In genomic region chr14:39383026-39383626, GRCh38 we compare ENCODE assay signal across 17 cellular contexts. TPM values are rescaled to one million over a fixed set of nuclear protein-coding genes. Genes with fewer than 3 reads are reported as not detected.
DNase-seq lines count a peak whose midpoint lies in the region; ATAC-seq, FAIRE-seq and TF ChIP-seq lines count a peak whose summit lies in the region.
"Had no signal": no experiment of that assay in that cellular context is flagged by ENCODE, and none has a peak within 500 bp of the region (broad histone marks: within the 10 kb centered on the region; RNA-seq: fewer than 3 reads in every experiment).

No MANE protein-coding gene starts in this region.

- DNase-seq in CD4-positive, alpha-beta memory T cell, result peak in 4 of 5 donors; percentile 40 to 52 (median 45)
- no peak for DNase-seq in activated CD8-positive, alpha-beta T cell treated with anti-CD3 and anti-CD28 coated beads, Interleukin-2, amount 10 ng/mL, durations not matched to agents 7 days and 5 days
- DNase-seq in GM12892 (ENCODE audit: insufficient read length) (no peak), DMS114 treated with DMSO at 0.1 percent for 48 hours (lab: John Stamatoyannopoulos, UW; ENCODE audit: unreplicated experiment) (no peak), NCI-H748 (lab: John Stamatoyannopoulos, UW; ENCODE audit: unreplicated experiment) (no peak)
- no peak for DNase-seq in effector CD8-positive, alpha-beta T cell (lab: John Stamatoyannopoulos, UW)
- DNase-seq: heart left ventricle, left colon, NCI-H146, NCI-H748 treated with DMSO at 0.1 percent for 48 hours, SHP77 treated with DMSO at 0.1 percent for 48 hours had no signal

- POLR2A ChIA-PET in CD4-positive, alpha-beta memory T cell (lab: Charles Lee; ENCODE audit: partially characterized antibody), result interaction anchor here (1.6 kb wide), 1 partner anchor 49 kb away, joined by 5 read pairs; the partner anchor contains the start of gene FBXO33
- POLR2A ChIA-PET in activated CD8-positive, alpha-beta T cell treated with anti-CD3 and anti-CD28 coated beads, Interleukin-2, amount 10 ng/mL, durations not matched to agents 7 days and 5 days (lab: Charles Lee), result interaction anchor here (1.7 kb wide), 1 partner anchor 49 kb away, joined by 15 read pairs; the partner anchor contains the start of gene FBXO33

- ATAC-seq in GM18511 (IDR thresholded peaks at IDR 0.05; ENCODE audit: unreplicated experiment) (peak; percentile 56), HG02870 (IDR thresholded peaks at IDR 0.05; ENCODE audit: unreplicated experiment) (peak; percentile 84)
- ATAC-seq in activated CD8-positive, alpha-beta T cell treated with anti-CD3 and anti-CD28 coated beads, Interleukin-2, amount 10 ng/mL, durations not matched to agents 7 days and 5 days, result peak; percentile 61
- ATAC-seq: GM23338, K562, left colon had no signal

- no peaks in the 10 kb centered on the region for H3K36me3 ChIP-seq in CD4-positive, alpha-beta memory T cell (ENCODE audit: insufficient read depth, low read length)

- peak overlapping the region in 4 of 7 donors; percentile 3 to 67 (median 34) for H3K27ac Mint-ChIP-seq in CD4-positive, alpha-beta memory T cell
- no peak overlapping the region for H3K27ac Mint-ChIP-seq in activated CD8-positive, alpha-beta T cell treated with anti-CD3 and anti-CD28 coated beads, Interleukin-2, amount 10 ng/mL, durations not matched to agents 7 days and 5 days
- H3K27ac Mint-ChIP-seq: nephron had no signal

- TF ChIP-seq POLR2A in GM12892 (IDR thresholded peaks at IDR 0.05; ENCODE audit: low read depth, low read length), result no peak

- H3K27me3 Mint-ChIP-seq in CD4-positive, alpha-beta memory T cell, result no peaks in the 10 kb centered on the region
- no peaks in the 10 kb centered on the region for H3K27me3 Mint-ChIP-seq in activated CD8-positive, alpha-beta T cell treated with anti-CD3 and anti-CD28 coated beads, Interleukin-2, amount 10 ng/mL, durations not matched to agents 7 days and 5 days (ENCODE audit: low read depth)

- peaks cover 23% of the 10 kb centered on the region for H3K4me1 ChIP-seq in CD4-positive, alpha-beta memory T cell (ENCODE audit: insufficient read depth, low read length)

- FAIRE-seq in GM12892 (lab: Jason Lieb, UNC), result no peak
- FAIRE-seq: endometrium, K562 had no signal

- intact Hi-C loops in CD4-positive, alpha-beta memory T cell (cut with micrococcal nuclease), result no loop called here

- no peaks in the 10 kb centered on the region for H3K9me3 Mint-ChIP-seq in CD4-positive, alpha-beta memory T cell
- H3K9me3 Mint-ChIP-seq in activated CD8-positive, alpha-beta T cell treated with anti-CD3 and anti-CD28 coated beads, Interleukin-2, amount 10 ng/mL, durations not matched to agents 7 days and 5 days (ENCODE audit: insufficient read depth), result no peaks in the 10 kb centered on the region
- H3K9me3 Mint-ChIP-seq: GM23338, nephron had no signal

- H3K4me1 Mint-ChIP-seq in CD4-positive, alpha-beta memory T cell, result peaks cover 18 to 30% (median 22%) of the 10 kb centered on the region in 4 donors
- H3K4me1 Mint-ChIP-seq in activated CD8-positive, alpha-beta T cell treated with anti-CD3 and anti-CD28 coated beads, Interleukin-2, amount 10 ng/mL, durations not matched to agents 7 days and 5 days (ENCODE audit: low read depth), result peaks cover 25% of the 10 kb centered on the region
- H3K4me1 Mint-ChIP-seq: nephron had no signal

- peaks cover 1 to 4% of the 10 kb centered on the region in 2 donors for H3K36me3 Mint-ChIP-seq in CD4-positive, alpha-beta memory T cell
- H3K36me3 Mint-ChIP-seq in activated CD8-positive, alpha-beta T cell treated with anti-CD3 and anti-CD28 coated beads, Interleukin-2, amount 10 ng/mL, durations not matched to agents 7 days and 5 days (ENCODE audit: low read depth), result peaks cover 3% of the 10 kb centered on the region

- peak overlapping the region in 5 of 8 donors; percentile 4 to 53 (median 6) for H3K4me3 Mint-ChIP-seq in CD4-positive, alpha-beta memory T cell
- no peak overlapping the region for H3K4me3 Mint-ChIP-seq in activated CD8-positive, alpha-beta T cell treated with anti-CD3 and anti-CD28 coated beads, Interleukin-2, amount 10 ng/mL, durations not matched to agents 7 days and 5 days
- H3K4me3 Mint-ChIP-seq: GM23338, nephron had no signal

- H3K27me3 ChIP-seq in CD4-positive, alpha-beta memory T cell (ENCODE audit: insufficient read depth, low read length), result no peaks in the 10 kb centered on the region
- H3K27me3 ChIP-seq: heart left ventricle had no signal

- no peaks in the 10 kb centered on the region for H3K9me3 ChIP-seq in CD4-positive, alpha-beta memory T cell (ENCODE audit: control insufficient read depth in 1 of 2, low read length in 2 of 2)
- H3K9me3 ChIP-seq: heart left ventricle had no signal

- CTCF ChIA-PET in CD4-positive, alpha-beta memory T cell (lab: Charles Lee; ENCODE audit: partially characterized antibody), result interaction anchor here (0.7 to 1.0 kb wide), 2 partner anchors 49 to 329 kb away, joined by 3 to 4 read pairs; partner anchors contain the start of gene FBXO33
- CTCF ChIA-PET in activated CD8-positive, alpha-beta T cell treated with anti-CD3 and anti-CD28 coated beads, Interleukin-2, amount 10 ng/mL, durations not matched to agents 7 days and 5 days (lab: Charles Lee), result interaction anchor here (1.7 to 3.8 kb wide), 4 partner anchors 14 to 151 kb away, joined by 5 to 17 read pairs (median 12); no protein-coding TSS in a partner anchor

- H3K27ac ChIP-seq in CD4-positive, alpha-beta memory T cell (ENCODE audit: low read depth, low read length), result no peak overlapping the region
- H3K27ac ChIP-seq: heart left ventricle had no signal

- no peak overlapping the region for H3K4me3 ChIP-seq in CD4-positive, alpha-beta memory T cell (ENCODE audit: low read length in 2 of 2)
- H3K4me3 ChIP-seq: GM23338, heart left ventricle, K562 had no signal

RNA-seq across cellular contexts. Expression of gene FBXO33, which starts 49.1 kb away (rescaled TPM):
- 10 to 100 TPM; 18.0 to 21.5 TPM for total RNA-seq in CD4-positive, alpha-beta memory T cell
- 10 to 100 TPM; 15.0 to 19.4 TPM for polyA plus RNA-seq in CD4-positive, alpha-beta memory T cell
- 10 to 100 TPM; 18.7 to 19.0 TPM for total RNA-seq in activated CD8-positive, alpha-beta T cell treated with anti-CD3 and anti-CD28 coated beads, Interleukin-2, amount 10 ng/mL, durations not matched to agents 7 days and 5 days
- 14.6 TPM for polyA plus RNA-seq in GM12892 (2012; ENCODE audit: missing spikeins)

Comparison
In these comparisons a context has a peak if more than half of its experiments do, and no peak if none do; other contexts are left out.
1. DNase-seq: peak in CD4-positive, alpha-beta memory T cell (4 of 5); none in activated CD8-positive, alpha-beta T cell treated with anti-CD3 and anti-CD28 coated beads, Interleukin-2, amount 10 ng/mL, durations not matched to agents 7 days and 5 days (single experiment), GM12892 (single experiment), effector CD8-positive, alpha-beta T cell (single experiment), DMS114 treated with DMSO at 0.1 percent for 48 hours (single experiment) and NCI-H748 (single experiment).
2. Peak in every context shown above with its lines, with median percentiles within 50 percentile points of each other: ATAC-seq.